Comparison of ENCODE assay signal across 28 cellular contexts in the genomic region with DNA sequence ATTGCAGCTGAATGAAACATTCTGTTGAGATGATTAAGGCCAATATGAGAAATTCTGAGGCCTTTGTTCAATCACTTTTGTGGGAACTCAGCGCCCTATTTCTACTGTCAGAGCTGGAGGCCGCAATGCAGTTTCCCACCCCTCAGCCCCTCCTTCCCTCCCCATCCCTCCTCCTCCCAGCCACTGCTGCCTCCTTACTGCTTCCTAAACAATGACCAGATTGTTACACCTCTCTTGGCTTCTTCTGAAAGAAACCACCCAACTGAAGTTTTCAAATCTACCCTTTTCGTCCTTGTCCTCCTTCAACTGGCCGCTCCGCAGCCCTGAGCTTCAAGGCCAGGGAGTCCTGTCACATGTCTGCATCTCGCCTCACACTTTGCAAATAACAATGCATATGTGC. TPM values are rescaled to one million over a fixed set of nuclear protein-coding genes. Genes with fewer than 3 reads are reported as not detected.
A peak's percentile ranks its signal among the peaks of the same experiment; 100 is the strongest.
DNase-seq lines count a peak whose midpoint lies in the region; ATAC-seq, FAIRE-seq and TF ChIP-seq lines count a peak whose summit lies in the region.
"Had no signal": no experiment of that assay in that cellular context is flagged by ENCODE, and none has a peak within 500 bp of the region (broad histone marks: within the 10 kb centered on the region; RNA-seq: fewer than 3 reads in every experiment).

No MANE protein-coding gene starts in this region.

- ATAC-seq in activated CD8-positive, alpha-beta T cell treated with anti-CD3 and anti-CD28 coated beads for 36 hours, result no peak
- ATAC-seq: K562 had no signal

- peak overlapping the region in 2 of 5 experiments; percentile 4 to 5 for H3K4me3 Mint-ChIP-seq in brain
- H3K4me3 Mint-ChIP-seq in activated CD8-positive, alpha-beta T cell treated with anti-CD3 and anti-CD28 coated beads for 36 hours, result no peak overlapping the region
- H3K4me3 Mint-ChIP-seq: CD4-positive, alpha-beta memory T cell; HFFc6 had no signal

- H3K36me3 Mint-ChIP-seq in brain, result no peaks in the 10 kb centered on the region
- H3K36me3 Mint-ChIP-seq in activated CD8-positive, alpha-beta T cell treated with anti-CD3 and anti-CD28 coated beads for 36 hours (ENCODE audit: low read depth), result no peaks in the 10 kb centered on the region
- H3K36me3 Mint-ChIP-seq: CD4-positive, alpha-beta memory T cell had no signal

- DNase-seq in midbrain (lab: John Stamatoyannopoulos, UW), result peak; percentile 49
- DNase-seq in occipital lobe (lab: John Stamatoyannopoulos, UW), result peak; percentile 16
- DNase-seq in OCI-M1 (lab: John Stamatoyannopoulos, UW), result no peak
- no peak for DNase-seq in GM19239 (ENCODE audit: insufficient read length, low spot score)
- no peak for DNase-seq in NCI-H345 treated with DMSO at 0.1 percent for 48 hours (lab: John Stamatoyannopoulos, UW; ENCODE audit: unreplicated experiment)
- DNase-seq in activated CD8-positive, alpha-beta T cell treated with anti-CD3 and anti-CD28 coated beads for 36 hours, result no peak
- DNase-seq: Caco-2; CD4-positive, alpha-beta memory T cell; GDM1; GOT3; HFFc6; Kasumi-1; NCI-H1092 treated with DMSO at 0.1 percent for 48 hours; NCI-H1436; NCI-H187; NCI-H2081 treated with DMSO at 0.1 percent for 48 hours; NCI-H2171 treated with DMSO at 0.1 percent for 48 hours; NCI-H446; NCI-H526; NCI-H82; Right ventricle myocardium superior; RPMI8226 had no signal

- TF ChIP-seq CTCF in brain (conservative IDR thresholded peaks at IDR 0.05), result no peak
- no peak for TF ChIP-seq CTCF in activated CD8-positive, alpha-beta T cell treated with anti-CD3 and anti-CD28 coated beads for 36 hours (IDR thresholded peaks at IDR 0.05)

- H3K27ac Mint-ChIP-seq in brain, result peak overlapping the region; percentile 29 to 91 (median 65)
- no peak overlapping the region for H3K27ac Mint-ChIP-seq in activated CD8-positive, alpha-beta T cell treated with anti-CD3 and anti-CD28 coated beads for 36 hours
- H3K27ac Mint-ChIP-seq: CD4-positive, alpha-beta memory T cell; HFFc6 had no signal

- peaks cover 24% of the 10 kb centered on the region for H3K4me1 Mint-ChIP-seq in brain
- no peaks in the 10 kb centered on the region for H3K4me1 Mint-ChIP-seq in activated CD8-positive, alpha-beta T cell treated with anti-CD3 and anti-CD28 coated beads for 36 hours (ENCODE audit: low read depth)
- H3K4me1 Mint-ChIP-seq: CD4-positive, alpha-beta memory T cell had no signal

- POLR2A ChIA-PET in activated CD8-positive, alpha-beta T cell treated with anti-CD3 and anti-CD28 coated beads for 36 hours (lab: Charles Lee), result no interaction called here

- intact Hi-C loops in activated CD8-positive, alpha-beta T cell treated with anti-CD3 and anti-CD28 coated beads for 36 hours (cut with micrococcal nuclease), result no loop called here

- CTCF ChIA-PET in activated CD8-positive, alpha-beta T cell treated with anti-CD3 and anti-CD28 coated beads for 36 hours (lab: Charles Lee), result no interaction called here

- no peak for FAIRE-seq in GM19239 (lab: Jason Lieb, UNC)
- FAIRE-seq: GM12892, HTR-8/SVneo, K562 had no signal

- peaks cover 3% of the 10 kb centered on the region for H3K27me3 Mint-ChIP-seq in brain
- H3K27me3 Mint-ChIP-seq in activated CD8-positive, alpha-beta T cell treated with anti-CD3 and anti-CD28 coated beads for 36 hours, result peaks cover 7% of the 10 kb centered on the region

- H3K9me3 Mint-ChIP-seq in brain, result no peaks in the 10 kb centered on the region
- no peaks in the 10 kb centered on the region for H3K9me3 Mint-ChIP-seq in activated CD8-positive, alpha-beta T cell treated with anti-CD3 and anti-CD28 coated beads for 36 hours

RNA-seq across cellular contexts. Expression of gene MAPK4, which starts 36.7 kb away (rescaled TPM):
- 28.3 TPM for polyA plus RNA-seq in brain (ENCODE audit: insufficient read depth, low read depth, low replicate concordance)
- total RNA-seq in occipital lobe, result 30.3 TPM
- total RNA-seq in activated CD8-positive, alpha-beta T cell treated with anti-CD3 and anti-CD28 coated beads for 36 hours, result not detected
- total RNA-seq: CD4-positive, alpha-beta memory T cell; HFFc6; K562; M059J; SJSA1 had no signal
- polyA plus RNA-seq: CD4-positive, alpha-beta memory T cell; K562 had no signal

Comparison
In these comparisons a context has a peak if more than half of its experiments do, and no peak if none do; other contexts are left out.
1. DNase-seq: peak in midbrain (single experiment) and occipital lobe (single experiment); none in OCI-M1 (single experiment), GM19239 (single experiment), NCI-H345 treated with DMSO at 0.1 percent for 48 hours (single experiment) and activated CD8-positive, alpha-beta T cell treated with anti-CD3 and anti-CD28 coated beads for 36 hours (single experiment).
2. RNA of gene MAPK4, which starts 36.7 kb away (total RNA-seq): 30.3 TPM in occipital lobe (single experiment); not detected in activated CD8-positive, alpha-beta T cell treated with anti-CD3 and anti-CD28 coated beads for 36 hours; every median in the first group is over 10 times any median in the second.